25 cellular contexts compared by ENCODE assay signal in genomic region chr15:71826196-71826595, GRCh38. TPM values are rescaled to one million over a fixed set of nuclear protein-coding genes. Genes with fewer than 3 reads are reported as not detected.
"Had no signal": no experiment of that assay in that cellular context is flagged by ENCODE, and none has a peak within 500 bp of the region (broad histone marks: within the 10 kb centered on the region; RNA-seq: fewer than 3 reads in every experiment).

No MANE protein-coding gene starts in this region.

- H3K27me3 ChIP-seq: dorsolateral prefrontal cortex, spleen, tibial nerve, upper lobe of left lung had no signal

- ATAC-seq: left lobe of liver; mucosa of descending colon; natural killer cell treated with Interleukin-12 subunit alpha and Interleukin-12 subunit beta and Interleukin-15 and Interleukin-18, amount 100 ng/mL, for 72 hours; right cardiac atrium; stimulated activated memory B cell treated with anti-CD40 and anti-IgM and Interleukin-4, amounts not matched to agents 10 μg/mL and 1 μg/mL and 100 μg/mL, for 72 hours; stimulated activated naive CD8-positive, alpha-beta T cell treated with anti-CD3 and anti-CD28 coated beads, Interleukin-15, Interleukin-2, amounts not matched to agents 100 U/mL and 50 U/mL, for 24 hours had no signal

- H3K27ac Mint-ChIP-seq: mesothelial cell of epicardium; naive B cell; natural killer cell treated with Interleukin-12 subunit alpha and Interleukin-12 subunit beta and Interleukin-15 and Interleukin-18, amount 100 ng/mL, for 72 hours; stimulated activated memory B cell treated with anti-CD40 and anti-IgM and Interleukin-4, amounts not matched to agents 10 μg/mL and 1 μg/mL and 100 μg/mL, for 72 hours had no signal

- H3K27ac ChIP-seq: dorsolateral prefrontal cortex, parathyroid adenoma, prostate gland, skin epidermis, spleen, thoracic aorta, tibial nerve, upper lobe of left lung had no signal

- H3K4me1 ChIP-seq: parathyroid adenoma, prostate gland, spleen, tibial nerve, upper lobe of left lung had no signal

- H3K27me3 Mint-ChIP-seq: naive B cell; natural killer cell treated with Interleukin-12 subunit alpha and Interleukin-12 subunit beta and Interleukin-15 and Interleukin-18, amount 100 ng/mL, for 72 hours; stimulated activated memory B cell treated with anti-CD40 and anti-IgM and Interleukin-4, amounts not matched to agents 10 μg/mL and 1 μg/mL and 100 μg/mL, for 72 hours had no signal

- H3K9me3 ChIP-seq: prostate gland had no signal

- H3K4me1 Mint-ChIP-seq: naive B cell; neural crest cell; stimulated activated memory B cell treated with anti-CD40 and anti-IgM and Interleukin-4, amounts not matched to agents 10 μg/mL and 1 μg/mL and 100 μg/mL, for 72 hours had no signal

- H3K79me2 ChIP-seq: parathyroid adenoma had no signal

- H3K4me3 ChIP-seq: dorsolateral prefrontal cortex, mucosa of descending colon, prostate gland, skin epidermis, spleen, thoracic aorta, tibial nerve, upper lobe of left lung had no signal

- H2AFZ ChIP-seq: parathyroid adenoma had no signal

- H3K9ac ChIP-seq: parathyroid adenoma had no signal

- H3K4me3 Mint-ChIP-seq: mesothelial cell of epicardium; naive B cell; natural killer cell treated with Interleukin-12 subunit alpha and Interleukin-12 subunit beta and Interleukin-15 and Interleukin-18, amount 100 ng/mL, for 72 hours; neural crest cell; stimulated activated memory B cell treated with anti-CD40 and anti-IgM and Interleukin-4, amounts not matched to agents 10 μg/mL and 1 μg/mL and 100 μg/mL, for 72 hours had no signal

- DNase-seq: dorsolateral prefrontal cortex; effector CD4-positive, alpha-beta T cell; head of caudate nucleus; kidney; mesenchymal stem cell; mucosa of descending colon; naive B cell; right cardiac atrium; spleen; stimulated activated CD4-positive, alpha-beta T cell treated with anti-CD3 and anti-CD28 coated beads, Interleukin-4, amount 100 ng/mL, for 4 hours; stimulated activated naive CD8-positive, alpha-beta T cell treated with anti-CD3 and anti-CD28 coated beads, Interleukin-15, Interleukin-2, amounts not matched to agents 100 U/mL and 50 U/mL, for 24 hours; upper lobe of left lung had no signal

- FAIRE-seq: colon, frontal cortex, kidney, urothelium cell line had no signal

RNA-seq across cellular contexts. Expression of gene NR2E3, which starts 15.8 kb away (rescaled TPM):
- total RNA-seq: frontal cortex; natural killer cell treated with Interleukin-12 subunit alpha and Interleukin-12 subunit beta and Interleukin-15 and Interleukin-18, amount 100 ng/mL, for 72 hours; neural crest cell had no signal
